Comparison of ENCODE assay signal across 21 cellular contexts in genomic region chr6:105476978-105477377, GRCh38.
DNase-seq lines count a peak whose midpoint lies in the region; ATAC-seq, FAIRE-seq and TF ChIP-seq lines count a peak whose summit lies in the region.
"Had no signal": no experiment of that assay in that cellular context is flagged by ENCODE, and none has a peak within 500 bp of the region (broad histone marks: within the 10 kb centered on the region; RNA-seq: fewer than 3 reads in every experiment).

No MANE protein-coding gene starts in this region.

- no peak for ATAC-seq in activated naive CD8-positive, alpha-beta T cell treated with anti-CD3 and anti-CD28 coated beads, Interleukin-2, amount 10 ng/mL, durations not matched to agents 7 days and 5 days (ENCODE audit: low read depth)
- ATAC-seq: A549; CD8-positive, alpha-beta T cell had no signal

- POLR2A ChIA-PET in activated naive CD8-positive, alpha-beta T cell treated with anti-CD3 and anti-CD28 coated beads, Interleukin-2, amount 10 ng/mL, durations not matched to agents 7 days and 5 days (lab: Charles Lee) = no interaction called here

- peaks cover 2% of the 10 kb centered on the region for H3K4me1 Mint-ChIP-seq in activated naive CD8-positive, alpha-beta T cell treated with anti-CD3 and anti-CD28 coated beads, Interleukin-2, amount 10 ng/mL, durations not matched to agents 7 days and 5 days
- H3K4me1 Mint-ChIP-seq in activated naive CD8-positive, alpha-beta T cell treated with anti-CD3 and anti-CD28 coated beads for 36 hours = no peaks in the 10 kb centered on the region
- H3K4me1 Mint-ChIP-seq in osteocyte (ENCODE audit: unreplicated experiment) = peaks cover 6% of the 10 kb centered on the region
- H3K4me1 Mint-ChIP-seq: B cell had no signal

- intact Hi-C loops in uterus (cut with DNase I; ENCODE audit: low total_unique reads) = no loop called here

- no peak for TF ChIP-seq POLR2A in uterus (IDR thresholded peaks at IDR 0.05)

- peak; percentile 69 for FAIRE-seq in colon (lab: Jason Lieb, UNC)
- FAIRE-seq: A549, D721Med, G401.6, GM12892, GM18507 had no signal

- H3K9me3 ChIP-seq in uterus = peaks cover 0 to 5% of the 10 kb centered on the region in 2 donors

- no peak overlapping the region for H3K4me3 Mint-ChIP-seq in activated naive CD8-positive, alpha-beta T cell treated with anti-CD3 and anti-CD28 coated beads, Interleukin-2, amount 10 ng/mL, durations not matched to agents 7 days and 5 days
- H3K4me3 Mint-ChIP-seq in activated naive CD8-positive, alpha-beta T cell treated with anti-CD3 and anti-CD28 coated beads for 36 hours = no peak overlapping the region
- H3K4me3 Mint-ChIP-seq in osteocyte (ENCODE audit: unreplicated experiment) = no peak overlapping the region
- H3K4me3 Mint-ChIP-seq: B cell; CD4-positive, alpha-beta T cell; CD8-positive, alpha-beta T cell had no signal

- H3K4me1 ChIP-seq in uterus = no peaks in the 10 kb centered on the region
- H3K4me1 ChIP-seq: Caco-2 had no signal

- DNase-seq in activated naive CD8-positive, alpha-beta T cell treated with anti-CD3 and anti-CD28 coated beads, Interleukin-2, amount 10 ng/mL, durations not matched to agents 7 days and 5 days = no peak
- DNase-seq in activated naive CD8-positive, alpha-beta T cell treated with anti-CD3 and anti-CD28 coated beads for 36 hours = no peak
- DNase-seq in uterus = no peak
- no peak for DNase-seq in osteocyte (ENCODE audit: extremely low spot score, unreplicated experiment)
- DNase-seq: AML-193; Caco-2; Calu3; CD4-positive, alpha-beta T cell; CD8-positive, alpha-beta T cell; DMS79 treated with DMSO at 0.1 percent for 48 hours; GF-D8 had no signal

- H3K27ac ChIP-seq in uterus = no peak overlapping the region
- H3K27ac ChIP-seq: 22Rv1; A549; BLaER1 treated with 17β-estradiol and CSF1 and Interleukin-3, amounts not matched to agents 10 nM and 100 nM; C4-2B had no signal

- H3K36me3 ChIP-seq in uterus = no peaks in the 10 kb centered on the region
- H3K36me3 ChIP-seq: BLaER1 treated with 17β-estradiol and CSF1 and Interleukin-3, amounts not matched to agents 10 nM and 100 nM had no signal

- peaks cover 3% of the 10 kb centered on the region for H3K36me3 Mint-ChIP-seq in activated naive CD8-positive, alpha-beta T cell treated with anti-CD3 and anti-CD28 coated beads, Interleukin-2, amount 10 ng/mL, durations not matched to agents 7 days and 5 days
- no peaks in the 10 kb centered on the region for H3K36me3 Mint-ChIP-seq in activated naive CD8-positive, alpha-beta T cell treated with anti-CD3 and anti-CD28 coated beads for 36 hours
- H3K36me3 Mint-ChIP-seq in osteocyte (ENCODE audit: unreplicated experiment) = peaks cover 6% of the 10 kb centered on the region
- H3K36me3 Mint-ChIP-seq: CD8-positive, alpha-beta T cell had no signal

- no peak overlapping the region for H3K4me3 ChIP-seq in uterus
- H3K4me3 ChIP-seq: A549; BLaER1 treated with 17β-estradiol and CSF1 and Interleukin-3, amounts not matched to agents 10 nM and 100 nM had no signal

- no peak for TF ChIP-seq CTCF in uterus (IDR thresholded peaks at IDR 0.05)
- TF ChIP-seq CTCF in osteocyte (IDR thresholded peaks at IDR 0.05) = no peak

- peaks cover 5% of the 10 kb centered on the region for H3K9me3 Mint-ChIP-seq in activated naive CD8-positive, alpha-beta T cell treated with anti-CD3 and anti-CD28 coated beads, Interleukin-2, amount 10 ng/mL, durations not matched to agents 7 days and 5 days
- peaks cover 5% of the 10 kb centered on the region for H3K9me3 Mint-ChIP-seq in activated naive CD8-positive, alpha-beta T cell treated with anti-CD3 and anti-CD28 coated beads for 36 hours
- H3K9me3 Mint-ChIP-seq in osteocyte (ENCODE audit: unreplicated experiment) = peaks cover 19% of the 10 kb centered on the region
- H3K9me3 Mint-ChIP-seq: CD4-positive, alpha-beta T cell had no signal

- no peaks in the 10 kb centered on the region for H3K27me3 ChIP-seq in uterus
- H3K27me3 ChIP-seq: BLaER1 treated with 17β-estradiol and CSF1 and Interleukin-3, amounts not matched to agents 10 nM and 100 nM had no signal

- H3K27ac Mint-ChIP-seq in activated naive CD8-positive, alpha-beta T cell treated with anti-CD3 and anti-CD28 coated beads, Interleukin-2, amount 10 ng/mL, durations not matched to agents 7 days and 5 days = peak overlapping the region; percentile 17
- H3K27ac Mint-ChIP-seq in activated naive CD8-positive, alpha-beta T cell treated with anti-CD3 and anti-CD28 coated beads for 36 hours = no peak overlapping the region
- H3K27ac Mint-ChIP-seq in osteocyte (ENCODE audit: unreplicated experiment) = no peak overlapping the region
- H3K27ac Mint-ChIP-seq: B cell; CD4-positive, alpha-beta T cell; CD8-positive, alpha-beta T cell had no signal

- H3K27me3 Mint-ChIP-seq in activated naive CD8-positive, alpha-beta T cell treated with anti-CD3 and anti-CD28 coated beads, Interleukin-2, amount 10 ng/mL, durations not matched to agents 7 days and 5 days = peaks cover 32% of the 10 kb centered on the region
- peaks cover 3% of the 10 kb centered on the region for H3K27me3 Mint-ChIP-seq in activated naive CD8-positive, alpha-beta T cell treated with anti-CD3 and anti-CD28 coated beads for 36 hours
- H3K27me3 Mint-ChIP-seq in osteocyte (ENCODE audit: unreplicated experiment) = peaks cover 2% of the 10 kb centered on the region
